Comparison of ENCODE assay signal across 8 cellular contexts in genomic region chr6:36852481-36853147, GRCh38. TPM values are rescaled to one million over a fixed set of nuclear protein-coding genes. Genes with fewer than 3 reads are reported as not detected.
A peak's percentile ranks its signal among the peaks of the same experiment; 100 is the strongest.
DNase-seq lines count a peak whose midpoint lies in the region; ATAC-seq and TF ChIP-seq lines count a peak whose summit lies in the region.

No MANE protein-coding gene starts in this region.

- no peak overlapping the region for H3K4me3 ChIP-seq in cardiac fibroblast (replicated peaks in 1 of 2; ENCODE audit: low read depth in 2 of 2, low read length in 2 of 2)
- H3K4me3 ChIP-seq in lung, result no peak overlapping the region

- peaks cover 0 to 26% of the 10 kb centered on the region in 2 donors for H3K4me1 ChIP-seq in lung (ENCODE audit: control insufficient read depth in 2 of 2, insufficient read depth in 2 of 2, low read length in 2 of 2)

- peaks cover 4 to 5% of the 10 kb centered on the region in 2 donors for H3K36me3 ChIP-seq in lung (ENCODE audit: control insufficient read depth in 2 of 2, insufficient read depth in 2 of 2, low read length in 2 of 2)

- no peaks in the 10 kb centered on the region for H3K27me3 ChIP-seq in lung (ENCODE audit: control insufficient read depth, insufficient read depth)

- no peaks in the 10 kb centered on the region for H3K9me3 ChIP-seq in lung (ENCODE audit: control insufficient read depth in 2 of 2, insufficient read depth in 1 of 2, low read length in 1 of 2)

- TF ChIP-seq CTCF in cardiac fibroblast (IDR thresholded peaks at IDR 0.05; ENCODE audit: low read depth, low read length) (peak; percentile 16), lung (IDR thresholded peaks at IDR 0.05; ENCODE audit: control extremely low read depth, extremely low read depth) (no peak)

- 65 to 74% methylated on average over 4 of the region's 4 CpGs for WGBS in lung, 2 donors

- ATAC-seq in lung (ENCODE audit: insufficient read depth, low FRiP score) (no peak), GM21619 (IDR thresholded peaks at IDR 0.05; ENCODE audit: unreplicated experiment) (no peak)

- in situ Hi-C loops in ACHN (cut with HindIII; ENCODE audit: low pct_ligation_motif_present, low pct_unique_long_range_greater_than_20kb, low sequenced_read_pairs), result no loop called here

- DNase-seq in ACHN (peak; percentile 4), HS-5 (ENCODE audit: low read depth) (peak; percentile 32), cardiac fibroblast (ENCODE audit: low read depth in 2 of 2) (peak; percentile 77 to 91), lung (ENCODE audit: low spot score) (no peak), NCI-H2227 treated with DMSO at 0.1 percent for 48 hours (lab: John Stamatoyannopoulos, UW) (no peak), activated gamma-delta T cell (lab: John Stamatoyannopoulos, UW) (no peak), SHP77 treated with DMSO at 0.1 percent for 48 hours (lab: John Stamatoyannopoulos, UW) (no peak)

- H3K27ac ChIP-seq in lung (ENCODE audit: low read depth in 1 of 2, low read length in 1 of 2), result peak overlapping the region; percentile 41 to 49

RNA-seq across cellular contexts. Expression of gene CPNE5, which starts 13.4 kb away (rescaled TPM):
- total RNA-seq in lung, result 1 to 10 TPM; 3.2 to 5.2 TPM
- polyA plus RNA-seq in lung, result 1 to 10 TPM in 1 of 2 donors, under 1 TPM in 1; 0.93 to 4.3 TPM

RNA-seq across cellular contexts. Expression of gene PPIL1, which starts 22.0 kb away (rescaled TPM):
- 10 to 100 TPM; 17.7 to 22.6 TPM for total RNA-seq in lung
- 10 to 100 TPM; 12.3 to 30.2 TPM for polyA plus RNA-seq in lung

RNA-seq across cellular contexts. Expression of gene C6orf89, which starts 33.1 kb away (rescaled TPM):
- 10 to 100 TPM; 44.8 to 59.5 TPM for total RNA-seq in lung
- 10 to 100 TPM; 22.9 to 34.0 TPM for polyA plus RNA-seq in lung

Comparison
In these comparisons a context has a peak if more than half of its experiments do, and no peak if none do; other contexts are left out.
1. DNase-seq: peak in ACHN (single experiment), HS-5 (single experiment) and cardiac fibroblast (2 of 2); none in lung (single experiment), NCI-H2227 treated with DMSO at 0.1 percent for 48 hours (single experiment), activated gamma-delta T cell (single experiment) and SHP77 treated with DMSO at 0.1 percent for 48 hours (single experiment).